In genomic region chr15:69557340-69558137, GRCh38 we compare ENCODE assay signal across 9 cellular contexts.
DNase-seq lines count a peak whose midpoint lies in the region; ATAC-seq, FAIRE-seq and TF ChIP-seq lines count a peak whose summit lies in the region.
"Had no signal": no experiment of that assay in that cellular context is flagged by ENCODE, and none has a peak within 500 bp of the region (broad histone marks: within the 10 kb centered on the region; RNA-seq: fewer than 3 reads in every experiment).

No MANE protein-coding gene starts in this region.

- no peaks in the 10 kb centered on the region for H3K36me3 ChIP-seq in astrocyte (ENCODE audit: insufficient read depth, low read length)
- no peaks in the 10 kb centered on the region for H3K36me3 ChIP-seq in liver (ENCODE audit: control insufficient read depth in 4 of 4, insufficient read depth in 3 of 4, low read depth in 1 of 4, low read length in 3 of 4)
- H3K36me3 ChIP-seq in MM.1S (replicated peaks; ENCODE audit: insufficient read depth, low read length), result no peaks in the 10 kb centered on the region

- peaks cover 13% of the 10 kb centered on the region for H3K4me1 Mint-ChIP-seq in astrocyte (ENCODE audit: low read depth, unreplicated experiment)

- TF ChIP-seq RAD21 in liver (IDR thresholded peaks at IDR 0.05), result peak; percentile 26 to 55

- no peak for TF ChIP-seq CTCF in astrocyte (IDR thresholded peaks at IDR 0.05; ENCODE audit: insufficient read depth, low read depth, low read length)
- no peak for TF ChIP-seq CTCF in liver (IDR thresholded peaks at IDR 0.05; ENCODE audit: low read depth, low read length, missing input control)
- no peak for TF ChIP-seq CTCF in MM.1S (IDR thresholded peaks at IDR 0.05; ENCODE audit: low read length)

- peak overlapping the region; percentile 72 for H3K4me2 ChIP-seq in astrocyte (ENCODE audit: low read length)
- no peak overlapping the region for H3K4me2 ChIP-seq in MM.1S (ENCODE audit: low read depth, low read length)

- H3K27me3 ChIP-seq in astrocyte (ENCODE audit: insufficient read depth, low read length), result peaks cover 15% of the 10 kb centered on the region
- no peaks in the 10 kb centered on the region for H3K27me3 ChIP-seq in liver (ENCODE audit: control insufficient read depth in 4 of 4, insufficient read depth in 4 of 4, low read length in 3 of 4)
- no peaks in the 10 kb centered on the region for H3K27me3 ChIP-seq in MM.1S (replicated peaks; ENCODE audit: insufficient read depth, low read length)

- H3K4me3 Mint-ChIP-seq in astrocyte (ENCODE audit: unreplicated experiment), result peak overlapping the region; percentile 30

- no peaks in the 10 kb centered on the region for H3K9me2 ChIP-seq in MM.1S (replicated peaks; ENCODE audit: insufficient read depth, low read length)

- no peaks in the 10 kb centered on the region for H3K9me3 Mint-ChIP-seq in astrocyte (ENCODE audit: unreplicated experiment)

- H3K27ac Mint-ChIP-seq in astrocyte (ENCODE audit: unreplicated experiment), result peak overlapping the region; percentile 79

- H3K9me3 ChIP-seq in astrocyte (ENCODE audit: insufficient read depth, low read depth, low read length), result no peaks in the 10 kb centered on the region
- no peaks in the 10 kb centered on the region for H3K9me3 ChIP-seq in liver (ENCODE audit: control insufficient read depth in 4 of 4, low read length in 3 of 4)
- no peaks in the 10 kb centered on the region for H3K9me3 ChIP-seq in MM.1S (replicated peaks; ENCODE audit: insufficient read depth, low read length)

- H4K20me1 ChIP-seq in astrocyte (ENCODE audit: insufficient read depth, low read length) (no peaks in the 10 kb centered on the region), MM.1S (ENCODE audit: insufficient read depth, low read length) (no peaks in the 10 kb centered on the region)

- peaks cover 18% of the 10 kb centered on the region for H3K4me1 ChIP-seq in astrocyte (ENCODE audit: insufficient read depth, low read length)
- H3K4me1 ChIP-seq in liver (ENCODE audit: control insufficient read depth in 4 of 4, insufficient read depth in 4 of 4, low read length in 3 of 4), result peaks cover 17 to 77% (median 66%) of the 10 kb centered on the region in 4 donors
- no peaks in the 10 kb centered on the region for H3K4me1 ChIP-seq in MM.1S (ENCODE audit: low read length)

- H3K27ac ChIP-seq in astrocyte (ENCODE audit: low read depth, low read length) (peak overlapping the region; percentile 66), liver (ENCODE audit: low read depth in 1 of 2, low read length in 2 of 2) (peak overlapping the region; percentile 85 to 87), MM.1S (ENCODE audit: low read length) (no peak overlapping the region)

- H3K79me2 ChIP-seq in astrocyte (ENCODE audit: insufficient read depth, low read length), result no peaks in the 10 kb centered on the region
- no peaks in the 10 kb centered on the region for H3K79me2 ChIP-seq in MM.1S (ENCODE audit: low read length)

- 32% methylated on average over 6 of the region's 6 CpGs for WGBS in liver

- peak; percentile 96 for FAIRE-seq in HTR-8/SVneo (lab: Jason Lieb, UNC)
- FAIRE-seq in astrocyte (lab: Jason Lieb, UNC), result peak; percentile 37

- no peaks in the 10 kb centered on the region for H3K36me3 Mint-ChIP-seq in astrocyte (ENCODE audit: low read depth, unreplicated experiment)

- H3K27me3 Mint-ChIP-seq in astrocyte (ENCODE audit: low read depth, unreplicated experiment), result peaks cover 25% of the 10 kb centered on the region

- H3K9ac ChIP-seq in astrocyte (ENCODE audit: low read length), result peak overlapping the region; percentile 36
- H3K9ac ChIP-seq in liver (ENCODE audit: low read depth in 1 of 2, low read length in 2 of 2), result no peak overlapping the region
- H3K9ac ChIP-seq in MM.1S (ENCODE audit: low read length), result no peak overlapping the region

- H3K4me3 ChIP-seq in astrocyte (ENCODE audit: insufficient read depth, low read depth, low read length), result no peak overlapping the region
- no peak overlapping the region for H3K4me3 ChIP-seq in liver (ENCODE audit: low read depth in 1 of 3, low read length in 3 of 3)
- H3K4me3 ChIP-seq in MM.1S (ENCODE audit: low read length), result no peak overlapping the region

- no peak overlapping the region for H2AFZ ChIP-seq in astrocyte (ENCODE audit: low read depth, low read length)
- no peak overlapping the region for H2AFZ ChIP-seq in MM.1S (ENCODE audit: low read length)

- DNase-seq in AG08395 (ENCODE audit: low spot score) (peak; percentile 93), HTR-8/SVneo (ENCODE audit: insufficient read length, low spot score) (peak; percentile 90), astrocyte (ENCODE audit: low read depth) (peak; percentile 95), MM.1S (no peak), DMS153 treated with DMSO at 0.1 percent for 48 hours (lab: John Stamatoyannopoulos, UW; ENCODE audit: unreplicated experiment) (no peak), GDM1 (lab: John Stamatoyannopoulos, UW) (no peak)
- DNase-seq: NCI-H2171 had no signal

- no peak for ATAC-seq in GM18511 (IDR thresholded peaks at IDR 0.05; ENCODE audit: unreplicated experiment)

- no peaks in the 10 kb centered on the region for H3F3A ChIP-seq in MM.1S (ENCODE audit: insufficient read depth, low read length)

TF ChIP-seq in liver, 16 proteins besides CTCF, POLR2A, EP300 and RAD21:
- TF ChIP-seq RXRA (IDR thresholded peaks at IDR 0.05) (peak; percentile 82 to 98), HNF4A (conservative IDR thresholded peaks at IDR 0.05) (peak; percentile 96 to 97), ZBTB33 (IDR thresholded peaks at IDR 0.05) (peak; percentile 87), FOXA1 (IDR thresholded peaks at IDR 0.05) (peak; percentile 96), MAX (IDR thresholded peaks at IDR 0.05) (peak; percentile 94), TAF1 (conservative IDR thresholded peaks at IDR 0.05) (no peak), FOXA2 (IDR thresholded peaks at IDR 0.05) (peak; percentile 97), YY1 (IDR thresholded peaks at IDR 0.05) (peak; percentile 83), SP1 (IDR thresholded peaks at IDR 0.05) (peak; percentile 98), JUND (IDR thresholded peaks at IDR 0.05) (peak; percentile 93 to 99), HNF4G (IDR thresholded peaks at IDR 0.05) (peak; percentile 87), GABPA (IDR thresholded peaks at IDR 0.05 in 1 of 2, conservative IDR thresholded peaks at IDR 0.05 in 1 of 2) (peak in 1 of 2 donors; percentile 21), NR2F2 (IDR thresholded peaks at IDR 0.05) (peak; percentile 54), EGR1 (IDR thresholded peaks at IDR 0.05; ENCODE audit: low read depth in 2 of 2) (peak in 1 of 2 donors; percentile 59), ATF3 (IDR thresholded peaks at IDR 0.05) (peak; percentile 42)
- TF ChIP-seq, protein P1, sequence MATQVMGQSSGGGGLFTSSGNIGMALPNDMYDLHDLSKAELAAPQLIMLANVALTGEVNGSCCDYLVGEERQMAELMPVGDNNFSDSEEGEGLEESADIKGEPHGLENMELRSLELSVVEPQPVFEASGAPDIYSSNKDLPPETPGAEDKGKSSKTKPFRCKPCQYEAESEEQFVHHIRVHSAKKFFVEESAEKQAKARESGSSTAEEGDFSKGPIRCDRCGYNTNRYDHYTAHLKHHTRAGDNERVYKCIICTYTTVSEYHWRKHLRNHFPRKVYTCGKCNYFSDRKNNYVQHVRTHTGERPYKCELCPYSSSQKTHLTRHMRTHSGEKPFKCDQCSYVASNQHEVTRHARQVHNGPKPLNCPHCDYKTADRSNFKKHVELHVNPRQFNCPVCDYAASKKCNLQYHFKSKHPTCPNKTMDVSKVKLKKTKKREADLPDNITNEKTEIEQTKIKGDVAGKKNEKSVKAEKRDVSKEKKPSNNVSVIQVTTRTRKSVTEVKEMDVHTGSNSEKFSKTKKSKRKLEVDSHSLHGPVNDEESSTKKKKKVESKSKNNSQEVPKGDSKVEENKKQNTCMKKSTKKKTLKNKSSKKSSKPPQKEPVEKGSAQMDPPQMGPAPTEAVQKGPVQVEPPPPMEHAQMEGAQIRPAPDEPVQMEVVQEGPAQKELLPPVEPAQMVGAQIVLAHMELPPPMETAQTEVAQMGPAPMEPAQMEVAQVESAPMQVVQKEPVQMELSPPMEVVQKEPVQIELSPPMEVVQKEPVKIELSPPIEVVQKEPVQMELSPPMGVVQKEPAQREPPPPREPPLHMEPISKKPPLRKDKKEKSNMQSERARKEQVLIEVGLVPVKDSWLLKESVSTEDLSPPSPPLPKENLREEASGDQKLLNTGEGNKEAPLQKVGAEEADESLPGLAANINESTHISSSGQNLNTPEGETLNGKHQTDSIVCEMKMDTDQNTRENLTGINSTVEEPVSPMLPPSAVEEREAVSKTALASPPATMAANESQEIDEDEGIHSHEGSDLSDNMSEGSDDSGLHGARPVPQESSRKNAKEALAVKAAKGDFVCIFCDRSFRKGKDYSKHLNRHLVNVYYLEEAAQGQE (IDR thresholded peaks at IDR 0.05), result peak; percentile 77

Comparison
In these comparisons a context has a peak if more than half of its experiments do, and no peak if none do; other contexts are left out.
1. DNase-seq: peak in AG08395 (single experiment), HTR-8/SVneo (single experiment) and astrocyte (single experiment); none in MM.1S (single experiment), DMS153 treated with DMSO at 0.1 percent for 48 hours (single experiment) and GDM1 (single experiment).